In the genomic region with DNA sequence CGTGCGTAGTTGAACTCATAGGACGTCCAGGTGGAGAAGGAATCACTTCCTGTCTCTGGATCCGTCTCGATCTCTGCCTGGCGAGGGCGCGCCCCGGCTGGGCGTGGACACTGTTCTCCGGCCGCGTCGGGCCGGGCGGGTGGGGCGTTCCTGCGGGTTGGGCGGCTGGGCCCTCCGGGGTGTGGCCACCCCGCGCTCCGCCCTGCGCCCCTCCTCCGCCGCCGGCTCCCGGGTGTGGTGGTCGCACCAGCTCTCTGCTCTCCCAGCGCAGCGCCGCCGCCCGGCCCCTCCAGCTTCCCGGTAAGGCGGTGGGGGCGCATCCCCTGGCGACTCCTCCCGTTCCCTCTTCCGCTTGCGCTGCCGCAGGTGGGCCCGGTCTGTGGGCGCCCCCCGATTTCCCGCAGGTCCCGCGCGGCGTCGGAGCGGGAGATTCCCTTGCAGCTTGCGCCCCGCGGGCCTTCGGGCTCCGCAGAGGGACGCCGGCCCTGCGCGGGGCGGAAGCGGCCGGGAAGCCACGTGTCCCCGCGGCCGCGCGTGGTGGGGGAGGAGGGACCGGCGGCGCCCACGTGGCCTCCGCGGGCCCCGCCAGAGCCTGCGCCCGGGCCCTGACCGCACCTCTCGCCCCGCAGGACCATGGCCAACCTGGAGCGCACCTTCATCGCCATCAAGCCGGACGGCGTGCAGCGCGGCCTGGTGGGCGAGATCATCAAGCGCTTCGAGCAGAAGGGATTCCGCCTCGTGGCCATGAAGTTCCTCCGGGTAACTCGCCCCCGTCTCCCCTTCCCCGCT, we compare ENCODE assay signal across 8 cellular contexts. TPM values are rescaled to one million over a fixed set of nuclear protein-coding genes. Genes with fewer than 3 reads are reported as not detected.
A peak's percentile ranks its signal among the peaks of the same experiment; 100 is the strongest.
DNase-seq lines count a peak whose midpoint lies in the region; ATAC-seq and TF ChIP-seq lines count a peak whose summit lies in the region.

A gene (plus strand): TSS at position 214 of the 789 bp plus-strand sequence. CDS start 420 bp downstream, at position 634.

- peak; percentile 91 for DNase-seq in Daoy (ENCODE audit: low read depth)
- DNase-seq in Jurkat, Clone E6-1 (ENCODE audit: low read depth, low spot score), result peak; percentile 43
- DNase-seq in SJCRH30, result peak; percentile 86 to 88
- peak; percentile 72 for DNase-seq in activated naive CD4-positive, alpha-beta T cell treated with Interleukin-2 at 50 U/mL for 16 hours
- DNase-seq in superior temporal gyrus (ENCODE audit: extremely low spot score), result peak; percentile 58

- peak in 1 of 4 experiments; percentile 21 for TF ChIP-seq CTCF in gastroesophageal sphincter (IDR thresholded peaks at IDR 0.05)
- no peak for TF ChIP-seq CTCF in neutrophil (IDR thresholded peaks at IDR 0.05)

- no peaks in the 10 kb centered on the region for H3K27me3 ChIP-seq in SJCRH30
- no peaks in the 10 kb centered on the region for H3K27me3 ChIP-seq in gastroesophageal sphincter
- no peaks in the 10 kb centered on the region for H3K27me3 ChIP-seq in neutrophil

- peak within 1 kb of the TSS; percentile 85 for H3K4me3 ChIP-seq in Jurkat, Clone E6-1 (ENCODE audit: low read length)
- H3K4me3 ChIP-seq in SJCRH30 (peak within 1 kb of the TSS; percentile 91), gastroesophageal sphincter (peak within 1 kb of the TSS; percentile 79 to 88), neutrophil (ENCODE audit: low read depth in 1 of 2, low read length in 1 of 2) (peak within 1 kb of the TSS; percentile 70 to 88)

- no peaks in the 10 kb centered on the region for H3K9me3 ChIP-seq in SJCRH30 (replicated peaks)
- H3K9me3 ChIP-seq in gastroesophageal sphincter, result no peaks in the 10 kb centered on the region
- no peaks in the 10 kb centered on the region for H3K9me3 ChIP-seq in neutrophil

- WGBS in gastroesophageal sphincter (ENCODE audit: low coverage in 1 of 2), 2 donors, result 0 to 2% methylated on average over 2 to 22 of the region's 98 CpGs

- TF ChIP-seq EP300 in gastroesophageal sphincter (IDR thresholded peaks at IDR 0.05), result no peak

- ATAC-seq in GM21619 (IDR thresholded peaks at IDR 0.05; ENCODE audit: unreplicated experiment) (peak; percentile 84), gastroesophageal sphincter (peak; percentile 97)

- peaks cover 50% of the 10 kb centered on the region for H3K36me3 ChIP-seq in SJCRH30
- peaks cover 0 to 46% of the 10 kb centered on the region in 2 donors for H3K36me3 ChIP-seq in gastroesophageal sphincter
- H3K36me3 ChIP-seq in neutrophil, result no peaks in the 10 kb centered on the region

- TF ChIP-seq POLR2A in gastroesophageal sphincter (IDR thresholded peaks at IDR 0.05), result peak; percentile 59 to 68

- H3K27ac ChIP-seq in SJCRH30, result peak within 1 kb of the TSS; percentile 84
- H3K27ac ChIP-seq in gastroesophageal sphincter, result peak within 1 kb of the TSS; percentile 84 to 97 (median 95)
- H3K27ac ChIP-seq in neutrophil, result peak within 1 kb of the TSS; percentile 70

- H3K4me1 ChIP-seq in SJCRH30 (no peaks in the 10 kb centered on the region), gastroesophageal sphincter (peaks cover 0 to 26% (median 11%) of the 10 kb centered on the region in 3 donors), neutrophil (ENCODE audit: control insufficient read depth in 1 of 2, insufficient read depth in 1 of 2, low read depth in 1 of 2, low read length in 1 of 2) (peaks cover 11 to 17% of the 10 kb centered on the region in 2 experiments)

RNA-seq across cellular contexts. Expression of the gene that starts here (rescaled TPM):
- 488 and 529 TPM in 2 replicates for total RNA-seq in Daoy (2014; rRNA removed; shearing (Covaris generic))
- 976 TPM for polyA plus RNA-seq in Jurkat, Clone E6-1 (2012; ENCODE audit: insufficient read depth, insufficient read length)
- total RNA-seq in SJCRH30 (2014; rRNA removed; shearing (Covaris generic)), result 418 and 434 TPM in 2 replicates
- total RNA-seq in gastroesophageal sphincter, result 100 to 1,000 TPM; 321 to 410 (median 361) TPM

Comparison
In these comparisons a context has a peak if more than half of its experiments do, and no peak if none do; other contexts are left out.
1. Peak in every context shown above with its lines: DNase-seq, ATAC-seq, H3K4me3 ChIP-seq and H3K27ac ChIP-seq.